In the genomic region with DNA sequence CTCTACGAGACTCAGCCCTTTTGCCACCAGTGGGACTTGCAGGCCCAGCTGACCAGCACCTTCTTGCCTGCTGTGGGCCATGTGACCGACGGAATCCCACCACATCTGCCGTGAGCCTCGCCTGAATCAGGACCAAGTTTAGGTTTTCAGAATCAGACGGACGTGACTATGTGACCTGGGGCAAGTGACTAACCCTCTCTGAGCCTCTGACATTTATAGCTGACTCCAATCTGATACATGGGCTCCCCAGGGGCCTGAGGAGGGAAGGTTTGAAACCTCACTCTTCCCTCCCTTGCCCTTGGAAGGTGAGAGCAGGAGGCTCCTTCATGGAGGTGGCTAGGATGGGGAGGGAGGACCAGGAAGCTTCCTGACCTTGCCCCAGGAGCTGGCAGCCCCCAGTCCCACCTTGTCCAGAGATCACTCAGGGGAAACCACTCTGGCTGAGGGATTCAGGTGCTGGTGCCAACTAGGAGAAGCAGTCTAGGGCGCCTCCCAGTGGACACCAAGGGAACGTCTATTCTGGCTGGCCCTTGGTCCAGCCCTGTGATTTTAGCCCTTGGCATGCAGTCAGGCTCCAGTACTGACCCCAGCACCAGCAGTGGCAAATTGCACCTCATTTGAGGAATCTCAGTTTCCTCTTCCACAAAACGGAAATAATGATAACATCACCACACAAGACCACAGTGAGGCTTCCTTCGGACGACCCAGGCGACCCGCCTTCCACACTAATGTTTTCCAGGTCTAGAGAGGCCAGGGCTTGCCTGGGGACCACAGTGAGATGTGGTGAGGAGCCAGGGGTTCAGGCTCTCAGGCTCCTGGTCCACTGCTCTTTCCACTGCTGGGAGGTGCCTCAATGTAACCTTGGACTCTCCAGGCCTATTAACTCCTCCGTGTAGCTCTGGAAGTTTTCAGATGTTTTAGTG, we compare ENCODE assay signal across 8 cellular contexts. TPM values are rescaled to one million over a fixed set of nuclear protein-coding genes. Genes with fewer than 3 reads are reported as not detected.
DNase-seq lines count a peak whose midpoint lies in the region; ATAC-seq and TF ChIP-seq lines count a peak whose summit lies in the region.

No MANE protein-coding gene starts in this region.

- H3K9me3 ChIP-seq in colonic mucosa (no peaks in the 10 kb centered on the region), liver (ENCODE audit: control insufficient read depth in 4 of 4, low read length in 3 of 4) (no peaks in the 10 kb centered on the region)

- H3K27me3 ChIP-seq in colonic mucosa = no peaks in the 10 kb centered on the region
- H3K27me3 ChIP-seq in liver (ENCODE audit: control insufficient read depth in 4 of 4, insufficient read depth in 4 of 4, low read length in 3 of 4) = no peaks in the 10 kb centered on the region

- TF ChIP-seq RAD21 in liver (IDR thresholded peaks at IDR 0.05) = peak; percentile 82 to 85

- intact Hi-C loops in colonic mucosa (cut with DNase I) = loop anchor here (5.0 kb wide), 2 partner anchors 51 to 101 kb away; no protein-coding TSS in a partner anchor

- H3K4me1 ChIP-seq in colonic mucosa = no peaks in the 10 kb centered on the region
- no peaks in the 10 kb centered on the region for H3K4me1 ChIP-seq in liver (ENCODE audit: control insufficient read depth in 4 of 4, insufficient read depth in 4 of 4, low read length in 3 of 4)

- 69% methylated on average over 15 of the region's 15 CpGs for WGBS in liver

- ATAC-seq in SK-N-SH treated with all-trans-retinoic acid at 6 μM for 48 hours (peak; percentile 96), HG02840 (IDR thresholded peaks at IDR 0.05; ENCODE audit: low FRiP score, unreplicated experiment) (no peak)

- H3K9ac ChIP-seq in colonic mucosa (ENCODE audit: low read depth in 2 of 2, low read length in 2 of 2) = no peak overlapping the region
- no peak overlapping the region for H3K9ac ChIP-seq in liver (ENCODE audit: low read depth in 1 of 2, low read length in 2 of 2)

- TF ChIP-seq CTCF in colonic mucosa (IDR thresholded peaks at IDR 0.05) (peak; percentile 76), liver (IDR thresholded peaks at IDR 0.05; ENCODE audit: low read depth, low read length, missing input control) (peak; percentile 64)

- no peak overlapping the region for H3K27ac ChIP-seq in colonic mucosa
- H3K27ac ChIP-seq in liver (ENCODE audit: low read depth in 1 of 2, low read length in 2 of 2) = no peak overlapping the region

- no peaks in the 10 kb centered on the region for H3K36me3 ChIP-seq in colonic mucosa
- no peaks in the 10 kb centered on the region for H3K36me3 ChIP-seq in liver (ENCODE audit: control insufficient read depth in 4 of 4, insufficient read depth in 3 of 4, low read depth in 1 of 4, low read length in 3 of 4)

- no peak overlapping the region for H3K4me3 ChIP-seq in colonic mucosa
- H3K4me3 ChIP-seq in liver (ENCODE audit: low read depth in 1 of 3, low read length in 3 of 3) = no peak overlapping the region

- DNase-seq in ELR (ENCODE audit: low read depth) = peak; percentile 79
- DNase-seq in M059J (ENCODE audit: low read depth) = peak; percentile 67
- DNase-seq in colonic mucosa = peak; percentile 77
- DNase-seq in stromal cell of bone marrow (ENCODE audit: low read depth) = peak; percentile 63
- no peak for DNase-seq in NCI-H128 (lab: John Stamatoyannopoulos, UW; ENCODE audit: unreplicated experiment)

TF ChIP-seq in SK-N-SH treated with all-trans-retinoic acid at 6 μM for 48 hours, 23 proteins besides CTCF, POLR2A, EP300 and RAD21 (continues in another document):
- TF ChIP-seq ZC3H10 (CRISPR knock-in tag; IDR thresholded peaks at IDR 0.05) (no peak), ZFP3 (CRISPR knock-in tag; IDR thresholded peaks at IDR 0.05) (no peak), OSR1 (CRISPR knock-in tag; IDR thresholded peaks at IDR 0.05) (no peak), TCF4 (CRISPR knock-in tag; IDR thresholded peaks at IDR 0.05; ENCODE audit: borderline replicate concordance) (no peak), TOX (CRISPR knock-in tag; IDR thresholded peaks at IDR 0.05; ENCODE audit: borderline replicate concordance) (no peak), ARNTL (CRISPR knock-in tag; IDR thresholded peaks at IDR 0.05; ENCODE audit: borderline replicate concordance, low read depth) (no peak), ZFP30 (CRISPR knock-in tag; IDR thresholded peaks at IDR 0.05) (no peak), SNAI2 (CRISPR knock-in tag; IDR thresholded peaks at IDR 0.05) (no peak), RARB (CRISPR knock-in tag; IDR thresholded peaks at IDR 0.05) (no peak), ISL1 (CRISPR knock-in tag; IDR thresholded peaks at IDR 0.05) (no peak), ZNF70 (CRISPR knock-in tag; IDR thresholded peaks at IDR 0.05) (no peak), ESRRG (CRISPR knock-in tag; IDR thresholded peaks at IDR 0.05) (no peak), BACH2 (CRISPR knock-in tag; IDR thresholded peaks at IDR 0.05; ENCODE audit: borderline replicate concordance) (no peak)
- TF ChIP-seq, protein P1, sequence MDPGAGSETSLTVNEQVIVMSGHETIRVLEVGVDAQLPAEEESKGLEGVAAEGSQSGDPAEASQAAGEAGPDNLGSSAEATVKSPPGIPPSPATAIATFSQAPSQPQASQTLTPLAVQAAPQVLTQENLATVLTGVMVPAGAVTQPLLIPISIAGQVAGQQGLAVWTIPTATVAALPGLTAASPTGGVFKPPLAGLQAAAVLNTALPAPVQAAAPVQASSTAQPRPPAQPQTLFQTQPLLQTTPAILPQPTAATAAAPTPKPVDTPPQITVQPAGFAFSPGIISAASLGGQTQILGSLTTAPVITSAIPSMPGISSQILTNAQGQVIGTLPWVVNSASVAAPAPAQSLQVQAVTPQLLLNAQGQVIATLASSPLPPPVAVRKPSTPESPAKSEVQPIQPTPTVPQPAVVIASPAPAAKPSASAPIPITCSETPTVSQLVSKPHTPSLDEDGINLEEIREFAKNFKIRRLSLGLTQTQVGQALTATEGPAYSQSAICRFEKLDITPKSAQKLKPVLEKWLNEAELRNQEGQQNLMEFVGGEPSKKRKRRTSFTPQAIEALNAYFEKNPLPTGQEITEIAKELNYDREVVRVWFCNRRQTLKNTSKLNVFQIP (CRISPR knock-in tag; IDR thresholded peaks at IDR 0.05; ENCODE audit: borderline replicate concordance, low read depth) = no peak

TF ChIP-seq in liver, 16 proteins besides CTCF, POLR2A, EP300 and RAD21:
- no peak for TF ChIP-seq HNF4A (conservative IDR thresholded peaks at IDR 0.05)
- TF ChIP-seq, protein P2, sequence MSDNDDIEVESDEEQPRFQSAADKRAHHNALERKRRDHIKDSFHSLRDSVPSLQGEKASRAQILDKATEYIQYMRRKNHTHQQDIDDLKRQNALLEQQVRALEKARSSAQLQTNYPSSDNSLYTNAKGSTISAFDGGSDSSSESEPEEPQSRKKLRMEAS (IDR thresholded peaks at IDR 0.05) = no peak
- no peak for TF ChIP-seq HNF4G (IDR thresholded peaks at IDR 0.05)
- no peak for TF ChIP-seq GABPA (IDR thresholded peaks at IDR 0.05 in 1 of 2, conservative IDR thresholded peaks at IDR 0.05 in 1 of 2)
- TF ChIP-seq NR2F2 (IDR thresholded peaks at IDR 0.05) = no peak
- TF ChIP-seq ZBTB33 (IDR thresholded peaks at IDR 0.05) = no peak
- TF ChIP-seq YY1 (IDR thresholded peaks at IDR 0.05) = no peak
- no peak for TF ChIP-seq EGR1 (IDR thresholded peaks at IDR 0.05; ENCODE audit: low read depth in 2 of 2)
- TF ChIP-seq FOXA2 (IDR thresholded peaks at IDR 0.05) = no peak
- TF ChIP-seq JUND (IDR thresholded peaks at IDR 0.05) = no peak
- TF ChIP-seq TAF1 (conservative IDR thresholded peaks at IDR 0.05) = no peak

RNA-seq across cellular contexts. Expression of gene SYT7, which starts 47.2 kb away (rescaled TPM):
- total RNA-seq in M059J (2014; rRNA removed; shearing (Covaris generic)) = 0.10 and 0.22 TPM in 2 replicates
- total RNA-seq in colonic mucosa = 10 to 100 TPM in 1 of 2 donors, 1 to 10 TPM in 1; 8.5 to 28.4 TPM
- 100 to 1,000 TPM in 1 of 2 donors, 1 to 10 TPM in 1; 2.1 to 114 TPM for total RNA-seq in liver
- 10 to 100 TPM; 15.2 to 46.4 TPM for polyA plus RNA-seq in liver

RNA-seq across cellular contexts. Expression of gene DAGLA, which starts 52.1 kb away (rescaled TPM):
- 1.4 and 3.3 TPM in 2 replicates for total RNA-seq in M059J (2014; rRNA removed; shearing (Covaris generic))
- 10 to 100 TPM in 1 of 2 donors, 1 to 10 TPM in 1; 7.5 to 12.2 TPM for total RNA-seq in colonic mucosa
- total RNA-seq in liver = under 1 TPM; 0.67 to 0.84 TPM
- polyA plus RNA-seq in liver = under 1 TPM; 0.13 to 0.53 TPM
